Comparison of ENCODE assay signal across 8 cellular contexts in the genomic region with DNA sequence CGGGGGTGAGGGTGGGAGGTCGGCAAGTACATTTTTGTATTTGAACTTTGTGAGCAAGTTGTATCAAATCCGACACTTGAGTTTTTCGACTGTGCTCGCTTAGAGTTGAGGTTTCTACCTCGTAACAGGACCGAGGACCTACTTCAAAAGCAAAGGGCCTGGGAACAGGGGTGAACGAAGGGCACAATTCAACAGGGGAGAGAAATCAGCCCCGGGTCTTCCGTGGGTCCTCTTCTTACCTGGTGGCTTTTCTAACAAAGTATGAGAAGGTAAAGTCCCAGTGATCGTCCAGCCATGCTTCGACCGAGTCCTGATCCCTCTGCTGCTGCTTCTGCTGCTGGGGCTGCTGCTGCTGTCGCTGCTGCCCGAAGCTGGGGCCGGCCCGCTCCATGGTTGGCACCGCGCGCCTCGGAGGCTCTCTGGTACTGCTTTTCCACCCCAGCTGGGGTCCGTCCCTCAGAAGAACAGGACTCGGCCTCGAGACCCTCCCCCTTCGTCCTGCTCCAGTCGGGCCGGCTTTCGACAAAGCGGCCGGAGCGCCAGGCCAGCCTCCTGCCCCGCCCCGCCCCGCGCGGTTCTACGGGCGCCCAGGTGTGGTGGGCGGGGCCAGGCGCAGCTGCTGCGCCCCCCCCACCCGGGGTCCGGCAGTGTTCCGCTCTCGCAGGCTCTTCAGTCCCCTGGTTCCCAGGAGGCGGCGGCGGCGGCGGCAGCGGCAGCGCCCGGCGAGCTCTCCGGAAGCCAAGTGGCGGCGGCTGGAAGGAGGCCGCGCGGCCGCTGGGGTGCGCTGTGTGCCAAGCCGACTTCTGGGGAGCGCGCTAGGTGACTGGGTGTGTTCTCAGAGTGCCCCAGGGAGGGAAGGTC. TPM values are rescaled to one million over a fixed set of nuclear protein-coding genes. Genes with fewer than 3 reads are reported as not detected.
DNase-seq lines count a peak whose midpoint lies in the region; ATAC-seq, FAIRE-seq and TF ChIP-seq lines count a peak whose summit lies in the region.

A gene (minus strand): TSS at position 524 of the 861 bp plus-strand sequence. CDS start 133 bp downstream, at position 391.

- no TSS peak for BruUV-seq in HepG2 (replicated peaks; lab: Mats Ljungman, UMichigan)

- peak within 1 kb of the TSS; percentile 97 for H3K4me2 ChIP-seq in HepG2 (ENCODE audit: low read depth, low read length)

- H3K4me3 ChIP-seq in AG09309 (ENCODE audit: control insufficient read depth, low read depth, low read length), result peak within 1 kb of the TSS; percentile 65
- H3K4me3 ChIP-seq in HepG2 (replicated peaks in 1 of 3; ENCODE audit: insufficient read depth in 1 of 3, low read depth in 2 of 3, low read length in 3 of 3), result peak within 1 kb of the TSS; percentile 67 to 74 (median 73)

- peak within 1 kb of the TSS; percentile 55 for H3K27ac Mint-ChIP-seq in activated CD4-positive, alpha-beta T cell treated with anti-CD3 and anti-CD28 coated beads, Interleukin-2, amount 10 ng/mL, durations not matched to agents 24 days and 14 days
- H3K27ac Mint-ChIP-seq in dendritic cell treated with granulocyte-macrophage colony-stimulating factor and Interleukin-4, amounts not matched to agents 40 ng/mL and 50 ng/mL, for 4 days, result no peak within 1 kb of the TSS

- H3K9ac ChIP-seq in HepG2 (ENCODE audit: insufficient read depth, low read depth, low read length), result peak within 1 kb of the TSS; percentile 46; the same call in 1 of the 2 replicates

- no peaks in the 10 kb centered on the region for H3K36me3 Mint-ChIP-seq in activated CD4-positive, alpha-beta T cell treated with anti-CD3 and anti-CD28 coated beads, Interleukin-2, amount 10 ng/mL, durations not matched to agents 24 days and 14 days (ENCODE audit: low read depth)
- no peaks in the 10 kb centered on the region for H3K36me3 Mint-ChIP-seq in dendritic cell treated with granulocyte-macrophage colony-stimulating factor and Interleukin-4, amounts not matched to agents 40 ng/mL and 50 ng/mL, for 4 days (ENCODE audit: low read depth)

- no peaks in the 10 kb centered on the region for H3K36me3 ChIP-seq in HepG2 (replicated peaks in 1 of 2; ENCODE audit: control insufficient read depth in 1 of 2, insufficient read depth in 2 of 2, low read length in 2 of 2)

- H4K20me1 ChIP-seq in HepG2 (ENCODE audit: insufficient read depth, low read length), result no peaks in the 10 kb centered on the region

- intact Hi-C loops in activated CD4-positive, alpha-beta T cell treated with anti-CD3 and anti-CD28 coated beads, Interleukin-2, amount 10 ng/mL, durations not matched to agents 24 days and 14 days (cut with micrococcal nuclease), result loop anchor here (1.0 to 10.0 kb wide), 5 partner anchors 71 to 646 kb away; no protein-coding TSS in a partner anchor
- intact Hi-C loops in dendritic cell treated with granulocyte-macrophage colony-stimulating factor and Interleukin-4, amounts not matched to agents 40 ng/mL and 50 ng/mL, for 4 days (cut with micrococcal nuclease), result loop anchor here (1.0 to 5.0 kb wide), 4 partner anchors 8 to 421 kb away; no protein-coding TSS in a partner anchor
- intact Hi-C loops in HepG2 (cut with micrococcal nuclease; ENCODE audit: unreplicated experiment), result loop anchor here (1.0 to 10.0 kb wide), 5 partner anchors 68 to 422 kb away; no protein-coding TSS in a partner anchor

- H3K9me3 Mint-ChIP-seq in activated CD4-positive, alpha-beta T cell treated with anti-CD3 and anti-CD28 coated beads, Interleukin-2, amount 10 ng/mL, durations not matched to agents 24 days and 14 days, result no peaks in the 10 kb centered on the region
- H3K9me3 Mint-ChIP-seq in dendritic cell treated with granulocyte-macrophage colony-stimulating factor and Interleukin-4, amounts not matched to agents 40 ng/mL and 50 ng/mL, for 4 days, result no peaks in the 10 kb centered on the region

- WGBS in HepG2 (ENCODE audit: low lambda C conversion rate), result 2% methylated on average over 15 of the region's 65 CpGs

- no peak within 1 kb of the TSS for H3K27ac ChIP-seq in HepG2 (ENCODE audit: extremely low read length, insufficient read depth, low read length)

- TF ChIP-seq CTCF in AG09309 (IDR thresholded peaks at IDR 0.05; ENCODE audit: control insufficient read depth, insufficient read depth, low read depth, low read length, missing control alignments) (peak; percentile 70), HepG2 (CRISPR knock-in tag; IDR thresholded peaks at IDR 0.05) (peak; percentile 86)

- TF ChIP-seq EP300 in HepG2 (IDR thresholded peaks at IDR 0.05; ENCODE audit: low read depth in 2 of 2, low read length in 2 of 2) (no peak), HepG2 (CRISPR knock-in tag; IDR thresholded peaks at IDR 0.05; ENCODE audit: borderline replicate concordance) (no peak)

- peak; percentile 88 for ATAC-seq in GM19025 (IDR thresholded peaks at IDR 0.05; ENCODE audit: low read depth, unreplicated experiment)
- ATAC-seq in HG03196 (IDR thresholded peaks at IDR 0.05; ENCODE audit: unreplicated experiment), result peak; percentile 91
- ATAC-seq in HepG2, result peak; percentile 92

- no peak for FAIRE-seq in HepG2 (lab: Jason Lieb, UNC)

- in situ Hi-C loops in HepG2 (cut with HindIII; ENCODE audit: extremely low pct_ligation_motif_present, low pct_unique_long_range_greater_than_20kb), result loop anchor here (10.0 to 25.0 kb wide), 3 partner anchors 314 to 641 kb away; no protein-coding TSS in a partner anchor

- H3K27me3 Mint-ChIP-seq in activated CD4-positive, alpha-beta T cell treated with anti-CD3 and anti-CD28 coated beads, Interleukin-2, amount 10 ng/mL, durations not matched to agents 24 days and 14 days, result peaks cover 63% of the 10 kb centered on the region
- H3K27me3 Mint-ChIP-seq in dendritic cell treated with granulocyte-macrophage colony-stimulating factor and Interleukin-4, amounts not matched to agents 40 ng/mL and 50 ng/mL, for 4 days, result peaks cover 61% of the 10 kb centered on the region

- no peak for DNase-seq in AG09309 (ENCODE audit: low read depth)
- DNase-seq in NCI-H345 treated with DMSO at 0.1 percent for 48 hours (lab: John Stamatoyannopoulos, UW; ENCODE audit: unreplicated experiment), result peak; percentile 78
- DNase-seq in activated CD4-positive, alpha-beta T cell treated with anti-CD3 and anti-CD28 coated beads, Interleukin-2, amount 10 ng/mL, durations not matched to agents 24 days and 14 days, result peak; percentile 93
- peak; percentile 46 for DNase-seq in HepG2 (ENCODE audit: low spot score)
- peak; percentile 61 for DNase-seq in stimulated activated CD4-positive, alpha-beta T cell treated with anti-CD3 and anti-CD28 coated beads, Interleukin-2, amount 100 ng/mL, for 4 hours (ENCODE audit: low read depth)

- peak within 1 kb of the TSS; percentile 81 for H2AFZ ChIP-seq in HepG2 (ENCODE audit: low read length)

- POLR2A ChIA-PET in HepG2 (lab: Yijun Ruan, JAX), result no interaction called here

- no peaks in the 10 kb centered on the region for H3K9me3 ChIP-seq in HepG2 (ENCODE audit: low read length)

- peaks cover 28% of the 10 kb centered on the region for H3K4me1 ChIP-seq in HepG2 (ENCODE audit: insufficient read depth, low read length)

- peak; percentile 88 for TF ChIP-seq RAD21 in HepG2 (CRISPR knock-in tag; IDR thresholded peaks at IDR 0.05)

- peak within 1 kb of the TSS; percentile 89 for H3K4me3 Mint-ChIP-seq in activated CD4-positive, alpha-beta T cell treated with anti-CD3 and anti-CD28 coated beads, Interleukin-2, amount 10 ng/mL, durations not matched to agents 24 days and 14 days
- peak within 1 kb of the TSS; percentile 89 for H3K4me3 Mint-ChIP-seq in dendritic cell treated with granulocyte-macrophage colony-stimulating factor and Interleukin-4, amounts not matched to agents 40 ng/mL and 50 ng/mL, for 4 days

- H3K79me2 ChIP-seq in HepG2 (ENCODE audit: insufficient read depth, low read length), result no peaks in the 10 kb centered on the region

- H3K4me1 Mint-ChIP-seq in activated CD4-positive, alpha-beta T cell treated with anti-CD3 and anti-CD28 coated beads, Interleukin-2, amount 10 ng/mL, durations not matched to agents 24 days and 14 days, result peaks cover 20% of the 10 kb centered on the region
- H3K4me1 Mint-ChIP-seq in dendritic cell treated with granulocyte-macrophage colony-stimulating factor and Interleukin-4, amounts not matched to agents 40 ng/mL and 50 ng/mL, for 4 days (ENCODE audit: low read depth), result peaks cover 25% of the 10 kb centered on the region

- CTCF ChIA-PET in HepG2 (lab: Yijun Ruan, JAX; ENCODE audit: low intra/inter-chr PET ratio, low total read pairs), result interaction anchor here (0.7 to 2.5 kb wide), 2 partner anchors 158 to 422 kb away, joined by 3 to 10 read pairs; no protein-coding TSS in a partner anchor

- peaks cover 4 to 21% of the 10 kb centered on the region in 2 experiments; a peak in 4 of 5 replicates for H3K27me3 ChIP-seq in HepG2 (ENCODE audit: control insufficient read depth in 1 of 2, insufficient read depth in 2 of 2, low read length in 2 of 2)

- no peak for TF ChIP-seq POLR2A in HepG2 (IDR thresholded peaks at IDR 0.05; ENCODE audit: insufficient read depth in 1 of 2, low read depth in 2 of 2, low read length in 2 of 2)

TF ChIP-seq in HepG2, 621 proteins besides CTCF, POLR2A, EP300 and RAD21 (continues in another document):
- no peak for TF ChIP-seq MED13 (CRISPR knock-in tag; IDR thresholded peaks at IDR 0.05)

RNA-seq across cellular contexts. Expression of the gene that starts here (rescaled TPM):
- 0.09 TPM in 1 of 2 replicates, not detected in the other for total RNA-seq in activated CD4-positive, alpha-beta T cell treated with anti-CD3 and anti-CD28 coated beads, Interleukin-2, amount 10 ng/mL, durations not matched to agents 24 days and 14 days
- 0.44 and 0.53 TPM in 2 replicates for total RNA-seq in HepG2 (2016; rRNA removed; fragmentation: Illumina TruSeq; extraction: Trizol)
- 0.51 TPM in 1 of 2 replicates, not detected in the other for total RNA-seq in HepG2 (2016; cell fraction: cytosol; rRNA removed; fragmentation: Illumina TruSeq; extraction: Trizol; ENCODE audit: low read depth)
- 0.06 and 0.61 TPM in 2 replicates for total RNA-seq in HepG2 (2016; cell fraction: insoluble cytoplasmic fraction; rRNA removed; fragmentation: Illumina TruSeq; extraction: Trizol)
- 0.15 and 0.17 TPM in 2 replicates for total RNA-seq in HepG2 (2016; cell fraction: membrane; rRNA removed; fragmentation: Illumina TruSeq; extraction: Trizol)
- 0.43 and 1.3 TPM in 2 replicates for total RNA-seq in HepG2 (2016; cell fraction: nucleus; rRNA removed; fragmentation: Illumina TruSeq; extraction: Trizol)
- 0.20 and 0.22 TPM in 2 replicates for polyA plus RNA-seq in HepG2 (2011; rRNA removed)
- 0.03 and 0.05 TPM in 2 replicates for polyA plus RNA-seq in HepG2 (2011; cell fraction: cytosol; rRNA removed)
- 0.16 and 0.35 TPM in 2 replicates for polyA plus RNA-seq in HepG2 (2011; cell fraction: nucleus; rRNA removed)
- 1.8 and 2.2 TPM in 2 replicates for polyA plus RNA-seq in HepG2 (2012)
- not detected in 2 replicates for polyA plus RNA-seq in HepG2 (2016; cell fraction: cytosol; fragmentation: Illumina TruSeq; extraction: Trizol; ENCODE audit: low read depth)
- 0.08 and 0.11 TPM in 2 replicates for polyA plus RNA-seq in HepG2 (2016; cell fraction: insoluble cytoplasmic fraction; fragmentation: Illumina TruSeq; extraction: Trizol; ENCODE audit: low read depth)
- 0.10 TPM in 1 of 2 replicates, not detected in the other for polyA plus RNA-seq in HepG2 (2016; cell fraction: membrane; fragmentation: Illumina TruSeq; extraction: Trizol; ENCODE audit: low read depth)
- polyA plus RNA-seq in HepG2 (2016; cell fraction: nucleus; fragmentation: Illumina TruSeq; extraction: Trizol; ENCODE audit: insufficient read depth, low read depth), result 0.07 and 0.12 TPM in 2 replicates
- 0.38 and 0.82 TPM in 2 replicates for polyA minus RNA-seq in HepG2 (2011; rRNA and poly(A)+ RNA removed; ENCODE audit: low replicate concordance)
- polyA minus RNA-seq in HepG2 (2011; cell fraction: cytosol; rRNA and poly(A)+ RNA removed), result 0.89 and 1.4 TPM in 2 replicates
- polyA minus RNA-seq in HepG2 (2011; cell fraction: nucleus; rRNA and poly(A)+ RNA removed), result 0.39 and 1.4 TPM in 2 replicates

Comparison
In these comparisons a context has a peak if more than half of its experiments do, and no peak if none do; other contexts are left out.
1. Peak in DNase-seq in activated CD4-positive, alpha-beta T cell treated with anti-CD3 and anti-CD28 coated beads, Interleukin-2, amount 10 ng/mL, durations not matched to agents 24 days and 14 days; RNA of the gene not detected or under 1 TPM.